1 cellular context compared by ENCODE assay signal in the genomic region with DNA sequence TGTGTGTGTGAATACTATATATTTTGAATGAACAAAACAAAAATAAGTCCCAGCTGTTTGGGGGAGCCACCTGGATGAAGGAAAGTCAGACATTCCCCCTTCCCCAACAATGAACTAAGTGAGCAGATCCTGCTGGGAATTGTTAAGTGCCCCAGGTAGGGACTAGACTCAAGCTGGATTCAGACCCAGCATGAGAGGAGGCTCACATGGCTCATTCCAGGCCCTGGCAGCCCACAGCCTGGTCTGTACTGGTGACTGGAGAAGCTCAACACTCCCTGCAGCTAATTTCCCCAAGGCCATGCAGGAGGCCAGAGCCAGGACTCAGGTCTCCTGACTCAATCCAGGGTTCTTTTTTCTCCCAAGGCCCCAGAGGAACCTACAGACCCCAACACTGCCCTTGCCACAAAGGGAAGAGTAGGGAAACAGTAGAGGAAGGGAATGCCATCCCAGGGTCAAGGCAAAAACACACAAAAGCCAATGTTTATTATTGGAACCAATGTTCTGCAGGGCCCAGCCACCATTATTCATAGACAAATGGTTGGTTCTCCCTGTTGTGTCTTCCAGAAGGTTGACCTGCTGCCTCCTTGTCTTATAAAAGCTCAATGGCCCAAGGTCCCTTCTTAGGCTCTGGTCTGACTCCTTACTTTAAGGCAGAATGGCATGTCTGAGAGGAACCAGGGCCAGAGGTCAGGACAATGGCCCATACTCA.
TF ChIP-seq lines count a peak whose summit lies in the region.

No MANE protein-coding gene starts in this region.

TF ChIP-seq in GM23338, 12 proteins besides CTCF, POLR2A, EP300 and RAD21:
- TF ChIP-seq, protein P1, sequence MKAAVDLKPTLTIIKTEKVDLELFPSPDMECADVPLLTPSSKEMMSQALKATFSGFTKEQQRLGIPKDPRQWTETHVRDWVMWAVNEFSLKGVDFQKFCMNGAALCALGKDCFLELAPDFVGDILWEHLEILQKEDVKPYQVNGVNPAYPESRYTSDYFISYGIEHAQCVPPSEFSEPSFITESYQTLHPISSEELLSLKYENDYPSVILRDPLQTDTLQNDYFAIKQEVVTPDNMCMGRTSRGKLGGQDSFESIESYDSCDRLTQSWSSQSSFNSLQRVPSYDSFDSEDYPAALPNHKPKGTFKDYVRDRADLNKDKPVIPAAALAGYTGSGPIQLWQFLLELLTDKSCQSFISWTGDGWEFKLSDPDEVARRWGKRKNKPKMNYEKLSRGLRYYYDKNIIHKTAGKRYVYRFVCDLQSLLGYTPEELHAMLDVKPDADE (IDR thresholded peaks at IDR 0.05), result no peak
- TF ChIP-seq JUNB (IDR thresholded peaks at IDR 0.05; ENCODE audit: unreplicated experiment) (no peak), EZH2phosphoT487 (IDR thresholded peaks at IDR 0.05; ENCODE audit: unreplicated experiment) (no peak), NANOG (IDR thresholded peaks at IDR 0.05; ENCODE audit: borderline replicate concordance) (no peak), EZH2 (IDR thresholded peaks at IDR 0.05; ENCODE audit: low read depth, unreplicated experiment) (no peak), CREB1 (CRISPR knock-in tag; IDR thresholded peaks at IDR 0.05; ENCODE audit: low read depth) (no peak), STAT1 (IDR thresholded peaks at IDR 0.05; ENCODE audit: unreplicated experiment) (no peak), POLR2AphosphoS5 (IDR thresholded peaks at IDR 0.05; ENCODE audit: low read depth) (no peak), ZNF114 (CRISPR knock-in tag; IDR thresholded peaks at IDR 0.05) (no peak), ZNF331 (CRISPR knock-in tag; IDR thresholded peaks at IDR 0.05; ENCODE audit: low read depth) (no peak)
- TF ChIP-seq, protein P2, sequence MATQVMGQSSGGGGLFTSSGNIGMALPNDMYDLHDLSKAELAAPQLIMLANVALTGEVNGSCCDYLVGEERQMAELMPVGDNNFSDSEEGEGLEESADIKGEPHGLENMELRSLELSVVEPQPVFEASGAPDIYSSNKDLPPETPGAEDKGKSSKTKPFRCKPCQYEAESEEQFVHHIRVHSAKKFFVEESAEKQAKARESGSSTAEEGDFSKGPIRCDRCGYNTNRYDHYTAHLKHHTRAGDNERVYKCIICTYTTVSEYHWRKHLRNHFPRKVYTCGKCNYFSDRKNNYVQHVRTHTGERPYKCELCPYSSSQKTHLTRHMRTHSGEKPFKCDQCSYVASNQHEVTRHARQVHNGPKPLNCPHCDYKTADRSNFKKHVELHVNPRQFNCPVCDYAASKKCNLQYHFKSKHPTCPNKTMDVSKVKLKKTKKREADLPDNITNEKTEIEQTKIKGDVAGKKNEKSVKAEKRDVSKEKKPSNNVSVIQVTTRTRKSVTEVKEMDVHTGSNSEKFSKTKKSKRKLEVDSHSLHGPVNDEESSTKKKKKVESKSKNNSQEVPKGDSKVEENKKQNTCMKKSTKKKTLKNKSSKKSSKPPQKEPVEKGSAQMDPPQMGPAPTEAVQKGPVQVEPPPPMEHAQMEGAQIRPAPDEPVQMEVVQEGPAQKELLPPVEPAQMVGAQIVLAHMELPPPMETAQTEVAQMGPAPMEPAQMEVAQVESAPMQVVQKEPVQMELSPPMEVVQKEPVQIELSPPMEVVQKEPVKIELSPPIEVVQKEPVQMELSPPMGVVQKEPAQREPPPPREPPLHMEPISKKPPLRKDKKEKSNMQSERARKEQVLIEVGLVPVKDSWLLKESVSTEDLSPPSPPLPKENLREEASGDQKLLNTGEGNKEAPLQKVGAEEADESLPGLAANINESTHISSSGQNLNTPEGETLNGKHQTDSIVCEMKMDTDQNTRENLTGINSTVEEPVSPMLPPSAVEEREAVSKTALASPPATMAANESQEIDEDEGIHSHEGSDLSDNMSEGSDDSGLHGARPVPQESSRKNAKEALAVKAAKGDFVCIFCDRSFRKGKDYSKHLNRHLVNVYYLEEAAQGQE (IDR thresholded peaks at IDR 0.05; ENCODE audit: unreplicated experiment), result no peak
- TF ChIP-seq, protein P3, sequence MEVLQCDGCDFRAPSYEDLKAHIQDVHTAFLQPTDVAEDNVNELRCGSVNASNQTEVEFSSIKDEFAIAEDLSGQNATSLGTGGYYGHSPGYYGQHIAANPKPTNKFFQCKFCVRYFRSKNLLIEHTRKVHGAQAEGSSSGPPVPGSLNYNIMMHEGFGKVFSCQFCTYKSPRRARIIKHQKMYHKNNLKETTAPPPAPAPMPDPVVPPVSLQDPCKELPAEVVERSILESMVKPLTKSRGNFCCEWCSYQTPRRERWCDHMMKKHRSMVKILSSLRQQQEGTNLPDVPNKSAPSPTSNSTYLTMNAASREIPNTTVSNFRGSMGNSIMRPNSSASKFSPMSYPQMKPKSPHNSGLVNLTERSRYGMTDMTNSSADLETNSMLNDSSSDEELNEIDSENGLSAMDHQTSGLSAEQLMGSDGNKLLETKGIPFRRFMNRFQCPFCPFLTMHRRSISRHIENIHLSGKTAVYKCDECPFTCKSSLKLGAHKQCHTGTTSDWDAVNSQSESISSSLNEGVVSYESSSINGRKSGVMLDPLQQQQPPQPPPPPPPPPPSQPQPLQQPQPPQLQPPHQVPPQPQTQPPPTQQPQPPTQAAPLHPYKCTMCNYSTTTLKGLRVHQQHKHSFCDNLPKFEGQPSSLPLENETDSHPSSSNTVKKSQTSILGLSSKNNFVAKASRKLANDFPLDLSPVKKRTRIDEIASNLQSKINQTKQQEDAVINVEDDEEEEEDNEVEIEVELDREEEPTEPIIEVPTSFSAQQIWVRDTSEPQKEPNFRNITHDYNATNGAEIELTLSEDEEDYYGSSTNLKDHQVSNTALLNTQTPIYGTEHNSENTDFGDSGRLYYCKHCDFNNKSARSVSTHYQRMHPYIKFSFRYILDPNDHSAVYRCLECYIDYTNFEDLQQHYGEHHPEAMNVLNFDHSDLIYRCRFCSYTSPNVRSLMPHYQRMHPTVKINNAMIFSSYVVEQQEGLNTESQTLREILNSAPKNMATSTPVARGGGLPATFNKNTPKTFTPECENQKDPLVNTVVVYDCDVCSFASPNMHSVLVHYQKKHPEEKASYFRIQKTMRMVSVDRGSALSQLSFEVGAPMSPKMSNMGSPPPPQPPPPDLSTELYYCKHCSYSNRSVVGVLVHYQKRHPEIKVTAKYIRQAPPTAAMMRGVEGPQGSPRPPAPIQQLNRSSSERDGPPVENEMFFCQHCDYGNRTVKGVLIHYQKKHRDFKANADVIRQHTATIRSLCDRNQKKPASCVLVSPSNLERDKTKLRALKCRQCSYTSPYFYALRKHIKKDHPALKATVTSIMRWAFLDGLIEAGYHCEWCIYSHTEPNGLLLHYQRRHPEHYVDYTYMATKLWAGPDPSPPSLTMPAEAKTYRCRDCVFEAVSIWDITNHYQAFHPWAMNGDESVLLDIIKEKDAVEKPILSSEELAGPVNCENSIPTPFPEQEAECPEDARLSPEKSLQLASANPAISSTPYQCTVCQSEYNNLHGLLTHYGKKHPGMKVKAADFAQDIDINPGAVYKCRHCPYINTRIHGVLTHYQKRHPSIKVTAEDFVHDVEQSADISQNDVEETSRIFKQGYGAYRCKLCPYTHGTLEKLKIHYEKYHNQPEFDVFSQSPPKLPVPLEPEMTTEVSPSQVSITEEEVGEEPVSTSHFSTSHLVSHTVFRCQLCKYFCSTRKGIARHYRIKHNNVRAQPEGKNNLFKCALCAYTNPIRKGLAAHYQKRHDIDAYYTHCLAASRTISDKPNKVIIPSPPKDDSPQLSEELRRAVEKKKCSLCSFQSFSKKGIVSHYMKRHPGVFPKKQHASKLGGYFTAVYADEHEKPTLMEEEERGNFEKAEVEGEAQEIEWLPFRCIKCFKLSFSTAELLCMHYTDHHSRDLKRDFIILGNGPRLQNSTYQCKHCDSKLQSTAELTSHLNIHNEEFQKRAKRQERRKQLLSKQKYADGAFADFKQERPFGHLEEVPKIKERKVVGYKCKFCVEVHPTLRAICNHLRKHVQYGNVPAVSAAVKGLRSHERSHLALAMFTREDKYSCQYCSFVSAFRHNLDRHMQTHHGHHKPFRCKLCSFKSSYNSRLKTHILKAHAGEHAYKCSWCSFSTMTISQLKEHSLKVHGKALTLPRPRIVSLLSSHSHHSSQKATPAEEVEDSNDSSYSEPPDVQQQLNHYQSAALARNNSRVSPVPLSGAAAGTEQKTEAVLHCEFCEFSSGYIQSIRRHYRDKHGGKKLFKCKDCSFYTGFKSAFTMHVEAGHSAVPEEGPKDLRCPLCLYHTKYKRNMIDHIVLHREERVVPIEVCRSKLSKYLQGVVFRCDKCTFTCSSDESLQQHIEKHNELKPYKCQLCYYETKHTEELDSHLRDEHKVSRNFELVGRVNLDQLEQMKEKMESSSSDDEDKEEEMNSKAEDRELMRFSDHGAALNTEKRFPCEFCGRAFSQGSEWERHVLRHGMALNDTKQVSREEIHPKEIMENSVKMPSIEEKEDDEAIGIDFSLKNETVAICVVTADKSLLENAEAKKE (CRISPR knock-in tag; IDR thresholded peaks at IDR 0.05), result no peak
